ENCODE assay signal across 16 cellular contexts in genomic region chr2:82023710-82024109, GRCh38.
A peak's percentile ranks its signal among the peaks of the same experiment; 100 is the strongest.
DNase-seq lines count a peak whose midpoint lies in the region; ATAC-seq and TF ChIP-seq lines count a peak whose summit lies in the region.
"Had no signal": no experiment of that assay in that cellular context is flagged by ENCODE, and none has a peak within 500 bp of the region (broad histone marks: within the 10 kb centered on the region; RNA-seq: fewer than 3 reads in every experiment).

No MANE protein-coding gene starts in this region.

- no peak overlapping the region for H3K27ac Mint-ChIP-seq in stimulated activated memory B cell treated with anti-CD40 and anti-IgM and Interleukin-4, amounts not matched to agents 10 μg/mL and 1 μg/mL and 100 μg/mL, for 72 hours
- H3K27ac Mint-ChIP-seq: activated CD4-positive, alpha-beta memory T cell treated with anti-CD3 and anti-CD28 coated beads for 36 hours; CD4-positive, alpha-beta memory T cell had no signal

- no peak for ATAC-seq in stimulated activated memory B cell treated with anti-CD40 and anti-IgM and Interleukin-4, amounts not matched to agents 10 μg/mL and 1 μg/mL and 100 μg/mL, for 72 hours
- ATAC-seq in HG03135 (IDR thresholded peaks at IDR 0.05; ENCODE audit: unreplicated experiment) = no peak

- no peaks in the 10 kb centered on the region for H3K27me3 Mint-ChIP-seq in stimulated activated memory B cell treated with anti-CD40 and anti-IgM and Interleukin-4, amounts not matched to agents 10 μg/mL and 1 μg/mL and 100 μg/mL, for 72 hours
- H3K27me3 Mint-ChIP-seq: activated CD4-positive, alpha-beta memory T cell treated with anti-CD3 and anti-CD28 coated beads for 36 hours; CD4-positive, alpha-beta memory T cell had no signal

- TF ChIP-seq CTCF in brain microvascular endothelial cell (IDR thresholded peaks at IDR 0.05; ENCODE audit: low read depth, low read length, missing control alignments) = peak; percentile 4
- peak; percentile 51 for TF ChIP-seq CTCF in smooth muscle cell (IDR thresholded peaks at IDR 0.05; ENCODE audit: borderline replicate concordance, insufficient read depth, poor library complexity, severe bottlenecking)

- no peaks in the 10 kb centered on the region for H3K36me3 Mint-ChIP-seq in stimulated activated memory B cell treated with anti-CD40 and anti-IgM and Interleukin-4, amounts not matched to agents 10 μg/mL and 1 μg/mL and 100 μg/mL, for 72 hours
- H3K36me3 Mint-ChIP-seq: activated CD4-positive, alpha-beta memory T cell treated with anti-CD3 and anti-CD28 coated beads for 36 hours; CD4-positive, alpha-beta memory T cell had no signal

- in situ Hi-C loops in brain microvascular endothelial cell (cut with HindIII; ENCODE audit: low pct_ligation_motif_present, low sequenced_read_pairs) = no loop called here

- H3K27me3 ChIP-seq in brain microvascular endothelial cell (replicated peaks) (no peaks in the 10 kb centered on the region), smooth muscle cell (ENCODE audit: low read depth) (no peaks in the 10 kb centered on the region)

- H2AFZ ChIP-seq in smooth muscle cell (ENCODE audit: low read depth) = peak overlapping the region; percentile 63

- no peak overlapping the region for H3K27ac ChIP-seq in brain microvascular endothelial cell
- H3K27ac ChIP-seq in smooth muscle cell (ENCODE audit: low read depth) = no peak overlapping the region

- H4K20me1 ChIP-seq in smooth muscle cell (ENCODE audit: low read depth) = no peaks in the 10 kb centered on the region

- no peak overlapping the region for H3K4me2 ChIP-seq in smooth muscle cell

- H3K4me3 Mint-ChIP-seq in stimulated activated memory B cell treated with anti-CD40 and anti-IgM and Interleukin-4, amounts not matched to agents 10 μg/mL and 1 μg/mL and 100 μg/mL, for 72 hours = no peak overlapping the region
- H3K4me3 Mint-ChIP-seq: activated CD4-positive, alpha-beta memory T cell treated with anti-CD3 and anti-CD28 coated beads for 36 hours; CD4-positive, alpha-beta memory T cell had no signal

- DNase-seq in DMS 273 (lab: John Stamatoyannopoulos, UW; ENCODE audit: unreplicated experiment) (peak; percentile 14), DMS 273 treated with DMSO at 0.1 percent for 48 hours (lab: John Stamatoyannopoulos, UW) (no peak), NCI-H526 treated with DMSO at 0.1 percent for 48 hours (lab: John Stamatoyannopoulos, UW) (peak; percentile 1), brain microvascular endothelial cell (no peak), smooth muscle cell (lab: John Stamatoyannopoulos, UW; ENCODE audit: unreplicated experiment) (no peak), KG1 (lab: John Stamatoyannopoulos, UW) (no peak)
- DNase-seq: 8988T; activated CD4-positive, alpha-beta memory T cell treated with anti-CD3 and anti-CD28 coated beads for 36 hours; aorta; CD4-positive, alpha-beta memory T cell; hypothalamus; NCI-H1436 treated with DMSO at 0.1 percent for 48 hours; SHP77; stimulated activated naive CD4-positive, alpha-beta T cell had no signal

- no peaks in the 10 kb centered on the region for H3F3A ChIP-seq in smooth muscle cell (ENCODE audit: low read depth)

- H3K9me3 ChIP-seq in smooth muscle cell (replicated peaks; ENCODE audit: low read depth) = no peaks in the 10 kb centered on the region

- H3K9me3 Mint-ChIP-seq in stimulated activated memory B cell treated with anti-CD40 and anti-IgM and Interleukin-4, amounts not matched to agents 10 μg/mL and 1 μg/mL and 100 μg/mL, for 72 hours = no peaks in the 10 kb centered on the region

- H3K79me2 ChIP-seq in smooth muscle cell (ENCODE audit: low read depth) = no peaks in the 10 kb centered on the region

- H3K36me3 ChIP-seq in brain microvascular endothelial cell (replicated peaks) = no peaks in the 10 kb centered on the region
- H3K36me3 ChIP-seq in smooth muscle cell (ENCODE audit: low read depth) = no peaks in the 10 kb centered on the region

- H3K4me1 Mint-ChIP-seq in stimulated activated memory B cell treated with anti-CD40 and anti-IgM and Interleukin-4, amounts not matched to agents 10 μg/mL and 1 μg/mL and 100 μg/mL, for 72 hours = no peaks in the 10 kb centered on the region
- H3K4me1 Mint-ChIP-seq: CD4-positive, alpha-beta memory T cell had no signal

- 35% methylated on average over 6 of the region's 6 CpGs for WGBS in smooth muscle cell (ENCODE audit: low lambda C conversion rate)

- no peaks in the 10 kb centered on the region for H3K4me1 ChIP-seq in smooth muscle cell (ENCODE audit: low read depth)

- H3K4me3 ChIP-seq in brain microvascular endothelial cell (ENCODE audit: low read depth, low read length) = no peak overlapping the region
- H3K4me3 ChIP-seq in smooth muscle cell = no peak overlapping the region

- no peak overlapping the region for H3K9ac ChIP-seq in smooth muscle cell (ENCODE audit: low read depth)

Comparison
In these comparisons a context has a peak if more than half of its experiments do, and no peak if none do; other contexts are left out.
1. DNase-seq: peak in DMS 273 (single experiment) and NCI-H526 treated with DMSO at 0.1 percent for 48 hours (single experiment); none in DMS 273 treated with DMSO at 0.1 percent for 48 hours (single experiment), brain microvascular endothelial cell (single experiment), smooth muscle cell (single experiment) and KG1 (single experiment).